12 cellular contexts compared by ENCODE assay signal in the genomic region with DNA sequence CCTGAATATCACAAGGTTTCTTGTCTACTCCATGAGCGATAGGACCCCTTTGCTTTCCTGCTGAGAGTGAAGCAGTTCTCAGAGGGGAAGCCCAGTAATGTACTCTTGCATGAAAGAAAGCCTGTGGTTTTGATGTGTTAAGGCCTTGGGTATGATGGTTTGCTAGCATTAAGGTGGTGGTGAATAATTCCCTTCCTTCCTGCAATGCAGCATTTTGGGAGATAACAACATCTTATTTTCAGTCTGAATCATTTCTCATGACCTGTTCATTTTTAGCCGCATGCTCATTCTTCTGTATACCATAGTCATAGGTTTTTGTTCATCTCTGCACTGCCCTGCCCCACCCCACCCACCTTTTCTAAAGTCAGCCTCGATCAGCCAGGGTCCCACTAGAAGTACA.
DNase-seq lines count a peak whose midpoint lies in the region; ATAC-seq and TF ChIP-seq lines count a peak whose summit lies in the region.
"Had no signal": no experiment of that assay in that cellular context is flagged by ENCODE, and none has a peak within 500 bp of the region (broad histone marks: within the 10 kb centered on the region; RNA-seq: fewer than 3 reads in every experiment).

No MANE protein-coding gene starts in this region.

- H3K27ac ChIP-seq in body of pancreas, result no peak overlapping the region
- H3K27ac ChIP-seq: spleen, thoracic aorta had no signal

- H3K36me3 Mint-ChIP-seq in effector memory CD8-positive, alpha-beta T cell (ENCODE audit: insufficient read depth), result no peaks in the 10 kb centered on the region

- ATAC-seq in GM18502 (IDR thresholded peaks at IDR 0.05; ENCODE audit: poor library complexity, unreplicated experiment) (peak; percentile 87), GM21723 (IDR thresholded peaks at IDR 0.05; ENCODE audit: unreplicated experiment) (peak; percentile 72), HG03439 (IDR thresholded peaks at IDR 0.05; ENCODE audit: unreplicated experiment) (peak; percentile 61), GM19035 (IDR thresholded peaks at IDR 0.05; ENCODE audit: unreplicated experiment) (no peak), body of pancreas (no peak)
- no peak for ATAC-seq in effector memory CD8-positive, alpha-beta T cell (replicated peaks)

- H3K4me3 Mint-ChIP-seq in effector memory CD8-positive, alpha-beta T cell, result no peak overlapping the region

- no peaks in the 10 kb centered on the region for H3K36me3 ChIP-seq in body of pancreas (replicated peaks in 1 of 2; ENCODE audit: insufficient read depth in 1 of 2, low read depth in 2 of 2)
- H3K36me3 ChIP-seq: spleen, thoracic aorta had no signal

- H3K4me3 ChIP-seq in fibroblast of the aortic adventitia (ENCODE audit: low read depth, low read length) (no peak overlapping the region), body of pancreas (no peak overlapping the region)
- H3K4me3 ChIP-seq: spleen, thoracic aorta had no signal

- TF ChIP-seq POLR2A in body of pancreas (IDR thresholded peaks at IDR 0.05), result no peak

- intact Hi-C loops in body of pancreas (cut with DNase I), result no loop called here

- H3K27me3 Mint-ChIP-seq in effector memory CD8-positive, alpha-beta T cell, result no peaks in the 10 kb centered on the region

- H3K9me3 ChIP-seq in body of pancreas, result no peaks in the 10 kb centered on the region
- H3K9me3 ChIP-seq: spleen, thoracic aorta had no signal

- no peaks in the 10 kb centered on the region for H3K27me3 ChIP-seq in body of pancreas
- H3K27me3 ChIP-seq: spleen had no signal

- no peaks in the 10 kb centered on the region for H3K4me1 Mint-ChIP-seq in effector memory CD8-positive, alpha-beta T cell (ENCODE audit: low read depth in 2 of 2)

- TF ChIP-seq CTCF in fibroblast of the aortic adventitia (IDR thresholded peaks at IDR 0.05; ENCODE audit: insufficient read depth, low read length), result no peak
- TF ChIP-seq CTCF in body of pancreas (IDR thresholded peaks at IDR 0.05), result no peak

- H3K9me3 Mint-ChIP-seq in effector memory CD8-positive, alpha-beta T cell, result peaks cover 2 to 7% of the 10 kb centered on the region in 2 donors

- no peak overlapping the region for H3K27ac Mint-ChIP-seq in effector memory CD8-positive, alpha-beta T cell

- peak; percentile 81 for DNase-seq in fibroblast of the aortic adventitia (ENCODE audit: low read depth)
- no peak for DNase-seq in effector memory CD8-positive, alpha-beta T cell
- no peak for DNase-seq in body of pancreas
- DNase-seq in NCI-H2081 (lab: John Stamatoyannopoulos, UW), result no peak
- DNase-seq: activated T-cell treated with anti-CD3 and anti-CD28 coated beads, Interleukin-2, amount 50 U/mL, for 1 hour; NCI-H345; spleen had no signal

- no peaks in the 10 kb centered on the region for H3K4me1 ChIP-seq in body of pancreas
- H3K4me1 ChIP-seq: spleen had no signal

- 85 to 86% methylated on average over 3 of the region's 3 CpGs for WGBS in body of pancreas, 2 donors

Comparison
In these comparisons a context has a peak if more than half of its experiments do, and no peak if none do; other contexts are left out.
1. ATAC-seq: peak in GM18502 (single experiment), GM21723 (single experiment) and HG03439 (single experiment); none in GM19035 (single experiment), effector memory CD8-positive, alpha-beta T cell (single experiment) and body of pancreas (single experiment).